ENCODE assay signal across 1 cellular context in the genomic region with DNA sequence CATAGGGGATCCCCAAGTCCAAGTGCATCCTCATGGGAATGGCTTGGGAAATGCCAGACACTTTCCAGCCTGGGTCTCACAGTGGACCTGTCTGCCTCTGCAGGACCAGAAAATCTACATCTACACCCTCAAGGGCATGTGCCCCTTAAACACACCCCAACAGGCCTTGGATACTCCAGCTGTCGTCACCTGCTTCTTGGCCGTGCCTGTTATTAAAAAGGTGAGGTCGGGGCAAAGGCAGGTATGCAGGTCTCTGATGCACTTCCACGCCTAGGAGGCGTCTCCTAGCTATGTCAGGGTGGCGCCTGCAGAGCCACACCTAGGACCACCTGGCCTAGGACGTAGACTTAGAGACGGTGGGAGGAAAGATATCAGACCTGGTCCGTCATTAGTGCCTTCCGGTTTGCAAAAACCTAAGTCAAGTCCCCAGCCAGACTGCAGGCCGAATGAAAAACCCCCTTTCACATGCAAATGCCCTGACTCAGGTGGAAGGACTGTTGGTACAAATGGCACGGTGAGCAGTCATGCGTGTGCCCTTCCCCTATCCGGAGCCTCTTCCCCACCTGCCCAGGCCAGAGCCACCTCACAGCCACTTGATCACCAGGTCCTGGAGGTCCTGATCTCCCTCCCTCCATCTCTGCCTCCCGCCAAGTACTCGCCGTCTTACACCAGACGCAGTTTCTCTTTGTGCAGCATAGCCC.
A peak's percentile ranks its signal among the peaks of the same experiment; 100 is the strongest.
TF ChIP-seq lines count a peak whose summit lies in the region.

No MANE protein-coding gene starts in this region.

TF ChIP-seq in WTC11, 78 proteins besides CTCF, POLR2A, EP300 and RAD21 (continued from another document):
- TF ChIP-seq EMX1 (CRISPR knock-in tag; IDR thresholded peaks at IDR 0.05) (no peak), IRF2 (CRISPR knock-in tag; IDR thresholded peaks at IDR 0.05; ENCODE audit: borderline replicate concordance, low read depth) (no peak), TP53 (CRISPR knock-in tag; IDR thresholded peaks at IDR 0.05) (no peak), ETV6 (CRISPR knock-in tag; IDR thresholded peaks at IDR 0.05) (no peak), TCF7 (CRISPR knock-in tag; IDR thresholded peaks at IDR 0.05; ENCODE audit: low read depth) (no peak), NR2C2 (CRISPR knock-in tag; IDR thresholded peaks at IDR 0.05) (no peak), NR3C1 (CRISPR knock-in tag; conservative IDR thresholded peaks at IDR 0.05; ENCODE audit: low read depth) (no peak), FOXJ3 (CRISPR knock-in tag; IDR thresholded peaks at IDR 0.05; ENCODE audit: borderline replicate concordance) (no peak), FOXP1 (CRISPR knock-in tag; IDR thresholded peaks at IDR 0.05; ENCODE audit: borderline replicate concordance) (no peak), RORB (CRISPR knock-in tag; IDR thresholded peaks at IDR 0.05) (no peak)
- TF ChIP-seq, protein P1, sequence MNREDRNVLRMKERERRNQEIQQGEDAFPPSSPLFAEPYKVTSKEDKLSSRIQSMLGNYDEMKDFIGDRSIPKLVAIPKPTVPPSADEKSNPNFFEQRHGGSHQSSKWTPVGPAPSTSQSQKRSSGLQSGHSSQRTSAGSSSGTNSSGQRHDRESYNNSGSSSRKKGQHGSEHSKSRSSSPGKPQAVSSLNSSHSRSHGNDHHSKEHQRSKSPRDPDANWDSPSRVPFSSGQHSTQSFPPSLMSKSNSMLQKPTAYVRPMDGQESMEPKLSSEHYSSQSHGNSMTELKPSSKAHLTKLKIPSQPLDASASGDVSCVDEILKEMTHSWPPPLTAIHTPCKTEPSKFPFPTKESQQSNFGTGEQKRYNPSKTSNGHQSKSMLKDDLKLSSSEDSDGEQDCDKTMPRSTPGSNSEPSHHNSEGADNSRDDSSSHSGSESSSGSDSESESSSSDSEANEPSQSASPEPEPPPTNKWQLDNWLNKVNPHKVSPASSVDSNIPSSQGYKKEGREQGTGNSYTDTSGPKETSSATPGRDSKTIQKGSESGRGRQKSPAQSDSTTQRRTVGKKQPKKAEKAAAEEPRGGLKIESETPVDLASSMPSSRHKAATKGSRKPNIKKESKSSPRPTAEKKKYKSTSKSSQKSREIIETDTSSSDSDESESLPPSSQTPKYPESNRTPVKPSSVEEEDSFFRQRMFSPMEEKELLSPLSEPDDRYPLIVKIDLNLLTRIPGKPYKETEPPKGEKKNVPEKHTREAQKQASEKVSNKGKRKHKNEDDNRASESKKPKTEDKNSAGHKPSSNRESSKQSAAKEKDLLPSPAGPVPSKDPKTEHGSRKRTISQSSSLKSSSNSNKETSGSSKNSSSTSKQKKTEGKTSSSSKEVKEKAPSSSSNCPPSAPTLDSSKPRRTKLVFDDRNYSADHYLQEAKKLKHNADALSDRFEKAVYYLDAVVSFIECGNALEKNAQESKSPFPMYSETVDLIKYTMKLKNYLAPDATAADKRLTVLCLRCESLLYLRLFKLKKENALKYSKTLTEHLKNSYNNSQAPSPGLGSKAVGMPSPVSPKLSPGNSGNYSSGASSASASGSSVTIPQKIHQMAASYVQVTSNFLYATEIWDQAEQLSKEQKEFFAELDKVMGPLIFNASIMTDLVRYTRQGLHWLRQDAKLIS (CRISPR knock-in tag; IDR thresholded peaks at IDR 0.05; ENCODE audit: borderline replicate concordance), result 0 out of 2 replicates have a peak, but pooled peaks have one; percentile 27
